Comparison of ENCODE assay signal across 1 cellular context in the genomic region with DNA sequence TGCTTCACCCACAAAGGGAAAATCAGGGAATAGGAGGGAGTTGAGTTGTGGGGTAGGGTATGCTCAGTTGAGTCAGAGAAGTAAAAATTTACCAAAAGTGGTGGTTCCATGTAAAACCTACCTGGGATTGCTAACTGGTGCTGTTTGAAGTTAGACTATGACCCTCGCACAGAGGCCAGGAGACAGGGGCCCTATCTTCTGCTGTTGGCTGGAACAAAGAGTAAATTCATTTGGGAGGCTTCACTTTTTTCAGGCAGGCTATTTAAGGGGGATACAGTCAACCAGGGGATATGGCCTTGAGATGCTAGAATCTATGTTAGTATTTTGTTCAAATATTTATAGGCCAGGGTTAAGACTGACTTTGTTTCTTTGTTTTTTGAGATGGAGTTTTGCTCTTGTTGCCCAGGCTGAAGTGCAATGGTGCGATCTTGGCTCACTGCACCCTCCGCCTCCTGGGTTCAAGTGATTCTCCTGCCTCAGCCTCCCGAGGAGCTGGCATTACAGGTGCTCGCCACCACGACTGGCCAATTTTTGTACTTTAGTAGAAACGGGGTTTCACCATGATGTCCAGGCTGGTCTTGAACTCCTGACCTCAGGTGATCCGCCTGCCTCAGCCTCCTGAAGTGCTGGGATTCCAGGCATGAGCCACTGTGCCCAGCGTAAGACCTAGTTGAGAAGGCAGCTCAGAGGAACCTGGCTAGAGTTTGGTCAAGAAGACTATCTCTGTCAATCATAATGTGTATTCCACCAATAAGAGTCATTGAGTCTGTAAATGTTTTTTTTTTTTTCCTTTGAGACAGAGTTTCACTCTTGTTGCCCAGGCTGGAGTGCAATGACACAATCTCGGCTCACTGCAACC.
TF ChIP-seq lines count a peak whose summit lies in the region.
"Not testable (repeated sequence)": the region's sequence is repeated elsewhere in the genome, so short reads cannot be mapped to it uniquely, and the experiment has no call there.

No MANE protein-coding gene starts in this region.

TF ChIP-seq in HepG2, 621 proteins besides CTCF, POLR2A, EP300 and RAD21 (continues in another document):
- TF ChIP-seq ZNF329 (CRISPR knock-in tag; IDR thresholded peaks at IDR 0.05; ENCODE audit: low read depth) (peak; percentile 34; the same call in 1 of the 2 replicates), SOX13 (CRISPR knock-in tag; conservative IDR thresholded peaks at IDR 0.05 in 1 of 2, IDR thresholded peaks at IDR 0.05 in 1 of 2) (peak in 1 of 2 experiments; percentile 50; a peak in 1 of 4 replicates), MED1 (CRISPR knock-in tag; IDR thresholded peaks at IDR 0.05) (peak; percentile 47), CREM (IDR thresholded peaks at IDR 0.05) (0 out of 2 replicates have a peak, but pooled peaks have one; percentile 22), SOX5 (CRISPR knock-in tag; IDR thresholded peaks at IDR 0.05; ENCODE audit: borderline replicate concordance) (peak; percentile 57; the same call in 1 of the 2 replicates), POGZ (CRISPR knock-in tag; IDR thresholded peaks at IDR 0.05) (peak; percentile 45; the same call in 1 of the 2 replicates), ZBTB7B (CRISPR knock-in tag; IDR thresholded peaks at IDR 0.05) (peak; percentile 67; the same call in 1 of the 2 replicates), DPF2 (CRISPR knock-in tag; IDR thresholded peaks at IDR 0.05; ENCODE audit: borderline replicate concordance, low read depth) (peak; percentile 45; the same call in 1 of the 2 replicates), HDAC1 (CRISPR knock-in tag; IDR thresholded peaks at IDR 0.05) (peak; percentile 27; the same call in 1 of the 2 replicates), KDM6A (CRISPR knock-in tag; IDR thresholded peaks at IDR 0.05; ENCODE audit: low read depth) (peak; percentile 78; the same call in 1 of the 2 replicates), HNF4A (CRISPR knock-in tag; IDR thresholded peaks at IDR 0.05) (peak; percentile 87), PITX1 (CRISPR knock-in tag; IDR thresholded peaks at IDR 0.05) (peak; percentile 16; the same call in 1 of the 2 replicates), NCOA2 (CRISPR knock-in tag; IDR thresholded peaks at IDR 0.05) (peak; percentile 64), HOXA3 (CRISPR knock-in tag; IDR thresholded peaks at IDR 0.05) (peak; percentile 18; the same call in 1 of the 2 replicates), FOXP1 (CRISPR knock-in tag; IDR thresholded peaks at IDR 0.05) (0 out of 2 replicates have a peak, but pooled peaks have one; percentile 14), HNF4G (IDR thresholded peaks at IDR 0.05; ENCODE audit: borderline replicate concordance, low read depth, low read length) (peak; percentile 82), HNF4G (CRISPR knock-in tag; IDR thresholded peaks at IDR 0.05; ENCODE audit: borderline replicate concordance, low read depth) (peak; percentile 50; the same call in 1 of the 2 replicates), FOXA3 (CRISPR knock-in tag; IDR thresholded peaks at IDR 0.05) (0 out of 2 replicates have a peak, but pooled peaks have one; percentile 12), SOX6 (CRISPR knock-in tag; IDR thresholded peaks at IDR 0.05) (peak; percentile 82), LCORL (CRISPR knock-in tag; IDR thresholded peaks at IDR 0.05) (0 out of 2 replicates have a peak, but pooled peaks have one; percentile 38), ZNF460 (CRISPR knock-in tag; IDR thresholded peaks at IDR 0.05; ENCODE audit: borderline replicate concordance) (peak; percentile 89)
- not testable (repeated sequence) for TF ChIP-seq SOX13 (IDR thresholded peaks at IDR 0.05); CREM (CRISPR knock-in tag; IDR thresholded peaks at IDR 0.05); FOXP1 (IDR thresholded peaks at IDR 0.05); SOX6 (IDR thresholded peaks at IDR 0.05); LCORL (IDR thresholded peaks at IDR 0.05)
- TF ChIP-seq, protein P1, sequence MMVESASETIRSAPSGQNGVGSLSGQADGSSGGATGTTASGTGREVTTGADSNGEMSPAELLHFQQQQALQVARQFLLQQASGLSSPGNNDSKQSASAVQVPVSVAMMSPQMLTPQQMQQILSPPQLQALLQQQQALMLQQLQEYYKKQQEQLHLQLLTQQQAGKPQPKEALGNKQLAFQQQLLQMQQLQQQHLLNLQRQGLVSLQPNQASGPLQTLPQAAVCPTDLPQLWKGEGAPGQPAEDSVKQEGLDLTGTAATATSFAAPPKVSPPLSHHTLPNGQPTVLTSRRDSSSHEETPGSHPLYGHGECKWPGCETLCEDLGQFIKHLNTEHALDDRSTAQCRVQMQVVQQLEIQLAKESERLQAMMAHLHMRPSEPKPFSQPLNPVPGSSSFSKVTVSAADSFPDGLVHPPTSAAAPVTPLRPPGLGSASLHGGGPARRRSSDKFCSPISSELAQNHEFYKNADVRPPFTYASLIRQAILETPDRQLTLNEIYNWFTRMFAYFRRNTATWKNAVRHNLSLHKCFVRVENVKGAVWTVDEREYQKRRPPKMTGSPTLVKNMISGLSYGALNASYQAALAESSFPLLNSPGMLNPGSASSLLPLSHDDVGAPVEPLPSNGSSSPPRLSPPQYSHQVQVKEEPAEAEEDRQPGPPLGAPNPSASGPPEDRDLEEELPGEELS (CRISPR knock-in tag; IDR thresholded peaks at IDR 0.05) = peak; percentile 56
- TF ChIP-seq, protein P2, sequence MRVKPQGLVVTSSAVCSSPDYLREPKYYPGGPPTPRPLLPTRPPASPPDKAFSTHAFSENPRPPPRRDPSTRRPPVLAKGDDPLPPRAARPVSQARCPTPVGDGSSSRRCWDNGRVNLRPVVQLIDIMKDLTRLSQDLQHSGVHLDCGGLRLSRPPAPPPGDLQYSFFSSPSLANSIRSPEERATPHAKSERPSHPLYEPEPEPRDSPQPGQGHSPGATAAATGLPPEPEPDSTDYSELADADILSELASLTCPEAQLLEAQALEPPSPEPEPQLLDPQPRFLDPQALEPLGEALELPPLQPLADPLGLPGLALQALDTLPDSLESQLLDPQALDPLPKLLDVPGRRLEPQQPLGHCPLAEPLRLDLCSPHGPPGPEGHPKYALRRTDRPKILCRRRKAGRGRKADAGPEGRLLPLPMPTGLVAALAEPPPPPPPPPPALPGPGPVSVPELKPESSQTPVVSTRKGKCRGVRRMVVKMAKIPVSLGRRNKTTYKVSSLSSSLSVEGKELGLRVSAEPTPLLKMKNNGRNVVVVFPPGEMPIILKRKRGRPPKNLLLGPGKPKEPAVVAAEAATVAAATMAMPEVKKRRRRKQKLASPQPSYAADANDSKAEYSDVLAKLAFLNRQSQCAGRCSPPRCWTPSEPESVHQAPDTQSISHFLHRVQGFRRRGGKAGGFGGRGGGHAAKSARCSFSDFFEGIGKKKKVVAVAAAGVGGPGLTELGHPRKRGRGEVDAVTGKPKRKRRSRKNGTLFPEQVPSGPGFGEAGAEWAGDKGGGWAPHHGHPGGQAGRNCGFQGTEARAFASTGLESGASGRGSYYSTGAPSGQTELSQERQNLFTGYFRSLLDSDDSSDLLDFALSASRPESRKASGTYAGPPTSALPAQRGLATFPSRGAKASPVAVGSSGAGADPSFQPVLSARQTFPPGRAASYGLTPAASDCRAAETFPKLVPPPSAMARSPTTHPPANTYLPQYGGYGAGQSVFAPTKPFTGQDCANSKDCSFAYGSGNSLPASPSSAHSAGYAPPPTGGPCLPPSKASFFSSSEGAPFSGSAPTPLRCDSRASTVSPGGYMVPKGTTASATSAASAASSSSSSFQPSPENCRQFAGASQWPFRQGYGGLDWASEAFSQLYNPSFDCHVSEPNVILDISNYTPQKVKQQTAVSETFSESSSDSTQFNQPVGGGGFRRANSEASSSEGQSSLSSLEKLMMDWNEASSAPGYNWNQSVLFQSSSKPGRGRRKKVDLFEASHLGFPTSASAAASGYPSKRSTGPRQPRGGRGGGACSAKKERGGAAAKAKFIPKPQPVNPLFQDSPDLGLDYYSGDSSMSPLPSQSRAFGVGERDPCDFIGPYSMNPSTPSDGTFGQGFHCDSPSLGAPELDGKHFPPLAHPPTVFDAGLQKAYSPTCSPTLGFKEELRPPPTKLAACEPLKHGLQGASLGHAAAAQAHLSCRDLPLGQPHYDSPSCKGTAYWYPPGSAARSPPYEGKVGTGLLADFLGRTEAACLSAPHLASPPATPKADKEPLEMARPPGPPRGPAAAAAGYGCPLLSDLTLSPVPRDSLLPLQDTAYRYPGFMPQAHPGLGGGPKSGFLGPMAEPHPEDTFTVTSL (CRISPR knock-in tag; IDR thresholded peaks at IDR 0.05; ENCODE audit: borderline replicate concordance) = peak; percentile 59; the same call in 1 of the 2 replicates
- TF ChIP-seq, protein P3, sequence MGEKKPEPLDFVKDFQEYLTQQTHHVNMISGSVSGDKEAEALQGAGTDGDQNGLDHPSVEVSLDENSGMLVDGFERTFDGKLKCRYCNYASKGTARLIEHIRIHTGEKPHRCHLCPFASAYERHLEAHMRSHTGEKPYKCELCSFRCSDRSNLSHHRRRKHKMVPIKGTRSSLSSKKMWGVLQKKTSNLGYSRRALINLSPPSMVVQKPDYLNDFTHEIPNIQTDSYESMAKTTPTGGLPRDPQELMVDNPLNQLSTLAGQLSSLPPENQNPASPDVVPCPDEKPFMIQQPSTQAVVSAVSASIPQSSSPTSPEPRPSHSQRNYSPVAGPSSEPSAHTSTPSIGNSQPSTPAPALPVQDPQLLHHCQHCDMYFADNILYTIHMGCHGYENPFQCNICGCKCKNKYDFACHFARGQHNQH (CRISPR knock-in tag; IDR thresholded peaks at IDR 0.05) = peak; percentile 50; the same call in 1 of the 2 replicates
- TF ChIP-seq, protein P4, sequence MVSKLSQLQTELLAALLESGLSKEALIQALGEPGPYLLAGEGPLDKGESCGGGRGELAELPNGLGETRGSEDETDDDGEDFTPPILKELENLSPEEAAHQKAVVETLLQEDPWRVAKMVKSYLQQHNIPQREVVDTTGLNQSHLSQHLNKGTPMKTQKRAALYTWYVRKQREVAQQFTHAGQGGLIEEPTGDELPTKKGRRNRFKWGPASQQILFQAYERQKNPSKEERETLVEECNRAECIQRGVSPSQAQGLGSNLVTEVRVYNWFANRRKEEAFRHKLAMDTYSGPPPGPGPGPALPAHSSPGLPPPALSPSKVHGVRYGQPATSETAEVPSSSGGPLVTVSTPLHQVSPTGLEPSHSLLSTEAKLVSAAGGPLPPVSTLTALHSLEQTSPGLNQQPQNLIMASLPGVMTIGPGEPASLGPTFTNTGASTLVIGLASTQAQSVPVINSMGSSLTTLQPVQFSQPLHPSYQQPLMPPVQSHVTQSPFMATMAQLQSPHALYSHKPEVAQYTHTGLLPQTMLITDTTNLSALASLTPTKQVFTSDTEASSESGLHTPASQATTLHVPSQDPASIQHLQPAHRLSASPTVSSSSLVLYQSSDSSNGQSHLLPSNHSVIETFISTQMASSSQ (IDR thresholded peaks at IDR 0.05; ENCODE audit: low read depth) = peak; percentile 40; the same call in 1 of the 2 replicates
- TF ChIP-seq, protein P4 (CRISPR knock-in tag; IDR thresholded peaks at IDR 0.05; ENCODE audit: borderline replicate concordance) = not testable (repeated sequence)
- TF ChIP-seq, protein P5, sequence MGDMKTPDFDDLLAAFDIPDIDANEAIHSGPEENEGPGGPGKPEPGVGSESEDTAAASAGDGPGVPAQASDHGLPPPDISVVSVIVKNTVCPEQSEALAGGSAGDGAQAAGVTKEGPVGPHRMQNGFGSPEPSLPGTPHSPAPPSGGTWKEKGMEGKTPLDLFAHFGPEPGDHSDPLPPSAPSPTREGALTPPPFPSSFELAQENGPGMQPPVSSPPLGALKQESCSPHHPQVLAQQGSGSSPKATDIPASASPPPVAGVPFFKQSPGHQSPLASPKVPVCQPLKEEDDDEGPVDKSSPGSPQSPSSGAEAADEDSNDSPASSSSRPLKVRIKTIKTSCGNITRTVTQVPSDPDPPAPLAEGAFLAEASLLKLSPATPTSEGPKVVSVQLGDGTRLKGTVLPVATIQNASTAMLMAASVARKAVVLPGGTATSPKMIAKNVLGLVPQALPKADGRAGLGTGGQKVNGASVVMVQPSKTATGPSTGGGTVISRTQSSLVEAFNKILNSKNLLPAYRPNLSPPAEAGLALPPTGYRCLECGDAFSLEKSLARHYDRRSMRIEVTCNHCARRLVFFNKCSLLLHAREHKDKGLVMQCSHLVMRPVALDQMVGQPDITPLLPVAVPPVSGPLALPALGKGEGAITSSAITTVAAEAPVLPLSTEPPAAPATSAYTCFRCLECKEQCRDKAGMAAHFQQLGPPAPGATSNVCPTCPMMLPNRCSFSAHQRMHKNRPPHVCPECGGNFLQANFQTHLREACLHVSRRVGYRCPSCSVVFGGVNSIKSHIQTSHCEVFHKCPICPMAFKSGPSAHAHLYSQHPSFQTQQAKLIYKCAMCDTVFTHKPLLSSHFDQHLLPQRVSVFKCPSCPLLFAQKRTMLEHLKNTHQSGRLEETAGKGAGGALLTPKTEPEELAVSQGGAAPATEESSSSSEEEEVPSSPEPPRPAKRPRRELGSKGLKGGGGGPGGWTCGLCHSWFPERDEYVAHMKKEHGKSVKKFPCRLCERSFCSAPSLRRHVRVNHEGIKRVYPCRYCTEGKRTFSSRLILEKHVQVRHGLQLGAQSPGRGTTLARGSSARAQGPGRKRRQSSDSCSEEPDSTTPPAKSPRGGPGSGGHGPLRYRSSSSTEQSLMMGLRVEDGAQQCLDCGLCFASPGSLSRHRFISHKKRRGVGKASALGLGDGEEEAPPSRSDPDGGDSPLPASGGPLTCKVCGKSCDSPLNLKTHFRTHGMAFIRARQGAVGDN (CRISPR knock-in tag; IDR thresholded peaks at IDR 0.05) = peak; percentile 47
- TF ChIP-seq, protein P6, sequence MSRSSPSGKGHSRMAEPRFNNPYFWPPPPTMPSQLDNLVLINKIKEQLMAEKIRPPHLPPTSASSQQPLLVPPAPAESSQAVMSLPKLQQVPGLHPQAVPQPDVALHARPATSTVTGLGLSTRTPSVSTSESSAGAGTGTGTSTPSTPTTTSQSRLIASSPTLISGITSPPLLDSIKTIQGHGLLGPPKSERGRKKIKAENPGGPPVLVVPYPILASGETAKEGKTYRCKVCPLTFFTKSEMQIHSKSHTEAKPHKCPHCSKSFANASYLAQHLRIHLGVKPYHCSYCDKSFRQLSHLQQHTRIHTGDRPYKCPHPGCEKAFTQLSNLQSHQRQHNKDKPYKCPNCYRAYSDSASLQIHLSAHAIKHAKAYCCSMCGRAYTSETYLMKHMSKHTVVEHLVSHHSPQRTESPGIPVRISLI (CRISPR knock-in tag; IDR thresholded peaks at IDR 0.05; ENCODE audit: borderline replicate concordance) = peak; percentile 61
